In the genomic region with DNA sequence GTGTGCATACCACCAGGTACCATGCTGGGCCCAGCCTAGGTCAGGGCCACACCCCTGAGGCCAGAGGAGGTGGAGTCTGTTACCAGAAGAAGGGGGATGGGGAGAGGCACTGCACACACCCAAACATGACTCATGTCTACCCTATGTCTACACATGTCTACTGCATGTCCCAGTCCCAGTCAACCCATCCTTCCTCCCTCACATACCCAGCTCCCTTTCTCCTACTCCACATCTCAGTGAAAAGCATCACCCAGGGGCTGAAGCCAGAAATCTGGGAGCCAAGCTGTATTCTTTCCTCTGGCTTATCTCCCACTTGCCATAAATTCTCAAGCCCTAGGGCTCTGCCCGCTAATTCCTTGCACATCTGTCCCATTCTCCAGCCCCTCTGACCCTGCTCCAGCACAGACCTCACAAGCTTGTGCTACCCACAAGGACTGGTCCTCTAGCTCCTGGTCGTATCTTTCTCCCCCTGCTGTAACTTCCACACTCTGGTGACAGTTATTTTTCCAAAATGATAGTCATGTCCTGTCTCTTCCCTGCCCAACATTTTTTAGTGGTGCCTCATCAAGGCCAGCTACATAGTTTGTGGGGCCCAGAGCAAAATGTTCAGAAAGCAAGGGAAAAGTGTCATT, we compare ENCODE assay signal across 11 cellular contexts. TPM values are rescaled to one million over a fixed set of nuclear protein-coding genes. Genes with fewer than 3 reads are reported as not detected.
DNase-seq lines count a peak whose midpoint lies in the region; ATAC-seq and TF ChIP-seq lines count a peak whose summit lies in the region.
"Had no signal": no experiment of that assay in that cellular context is flagged by ENCODE, and none has a peak within 500 bp of the region (broad histone marks: within the 10 kb centered on the region; RNA-seq: fewer than 3 reads in every experiment).

No MANE protein-coding gene starts in this region.

- DNase-seq in HPDE6-E6E7 (ENCODE audit: extremely low spot score), result peak; percentile 49
- no peak for DNase-seq in activated naive CD8-positive, alpha-beta T cell treated with anti-CD3 and anti-CD28 coated beads, Interleukin-2, amount 50 U/mL, for 24 hours
- no peak for DNase-seq in hepatocyte (ENCODE audit: low spot score)
- no peak for DNase-seq in upper lobe of left lung
- DNase-seq in NAMALWA (ENCODE audit: low spot score), result no peak
- DNase-seq: activated CD4-positive, alpha-beta T cell treated with anti-CD3 and anti-CD28 coated beads, Interleukin-2, amount 10 ng/mL, durations not matched to agents 7 days and 5 days; left cardiac atrium; spleen had no signal

- H3K9me3 ChIP-seq in hepatocyte (ENCODE audit: low read depth) (no peaks in the 10 kb centered on the region), upper lobe of left lung (no peaks in the 10 kb centered on the region)
- H3K9me3 ChIP-seq: tibial nerve had no signal

- H3K4me1 ChIP-seq in hepatocyte (ENCODE audit: insufficient read depth), result peaks cover 4% of the 10 kb centered on the region
- H3K4me1 ChIP-seq in upper lobe of left lung, result no peaks in the 10 kb centered on the region
- H3K4me1 ChIP-seq: spleen had no signal

- H3K79me2 ChIP-seq in hepatocyte, result no peaks in the 10 kb centered on the region

- H3K36me3 Mint-ChIP-seq in activated naive CD8-positive, alpha-beta T cell treated with anti-CD3 and anti-CD28 coated beads, Interleukin-2, amount 50 U/mL, for 24 hours (ENCODE audit: low read depth), result no peaks in the 10 kb centered on the region

- TF ChIP-seq CTCF in hepatocyte (IDR thresholded peaks at IDR 0.05; ENCODE audit: poor library complexity), result no peak
- TF ChIP-seq CTCF in upper lobe of left lung (IDR thresholded peaks at IDR 0.05), result no peak

- H3K27me3 Mint-ChIP-seq in activated naive CD8-positive, alpha-beta T cell treated with anti-CD3 and anti-CD28 coated beads, Interleukin-2, amount 50 U/mL, for 24 hours, result no peaks in the 10 kb centered on the region
- H3K27me3 Mint-ChIP-seq: activated CD4-positive, alpha-beta T cell treated with anti-CD3 and anti-CD28 coated beads, Interleukin-2, amount 10 ng/mL, durations not matched to agents 7 days and 5 days had no signal

- H3K4me1 Mint-ChIP-seq in activated naive CD8-positive, alpha-beta T cell treated with anti-CD3 and anti-CD28 coated beads, Interleukin-2, amount 50 U/mL, for 24 hours, result peaks cover 7% of the 10 kb centered on the region

- no peaks in the 10 kb centered on the region for H4K20me1 ChIP-seq in hepatocyte (ENCODE audit: insufficient read depth, poor library complexity, severe bottlenecking)

- no peak for TF ChIP-seq POLR2A in upper lobe of left lung (IDR thresholded peaks at IDR 0.05)

- H3K4me2 ChIP-seq in hepatocyte, result no peak overlapping the region

- H3K27ac ChIP-seq in hepatocyte, result peak overlapping the region; percentile 55
- H3K27ac ChIP-seq in upper lobe of left lung, result peak overlapping the region in 1 of 4 donors; percentile 1

- no peak for TF ChIP-seq EP300 in upper lobe of left lung (IDR thresholded peaks at IDR 0.05)

- no peaks in the 10 kb centered on the region for H3K9me3 Mint-ChIP-seq in activated naive CD8-positive, alpha-beta T cell treated with anti-CD3 and anti-CD28 coated beads, Interleukin-2, amount 50 U/mL, for 24 hours
- H3K9me3 Mint-ChIP-seq: activated CD4-positive, alpha-beta T cell treated with anti-CD3 and anti-CD28 coated beads, Interleukin-2, amount 10 ng/mL, durations not matched to agents 7 days and 5 days had no signal

- no peak overlapping the region for H2AFZ ChIP-seq in hepatocyte

- peak; percentile 63 for ATAC-seq in activated naive CD8-positive, alpha-beta T cell treated with anti-CD3 and anti-CD28 coated beads, Interleukin-2, amount 50 U/mL, for 24 hours
- ATAC-seq in upper lobe of left lung (ENCODE audit: low FRiP score in 2 of 2) (peak; percentile 67 to 72), GM18868 (IDR thresholded peaks at IDR 0.05; ENCODE audit: unreplicated experiment) (no peak), GM21529 (IDR thresholded peaks at IDR 0.05; ENCODE audit: unreplicated experiment) (no peak)

- H3K27me3 ChIP-seq in hepatocyte (no peaks in the 10 kb centered on the region), upper lobe of left lung (no peaks in the 10 kb centered on the region)
- H3K27me3 ChIP-seq: spleen, tibial nerve had no signal

- H3K36me3 ChIP-seq in hepatocyte (replicated peaks; ENCODE audit: insufficient read depth, low read depth), result no peaks in the 10 kb centered on the region
- no peaks in the 10 kb centered on the region for H3K36me3 ChIP-seq in upper lobe of left lung
- H3K36me3 ChIP-seq: spleen, tibial nerve had no signal

- H3K27ac Mint-ChIP-seq in activated naive CD8-positive, alpha-beta T cell treated with anti-CD3 and anti-CD28 coated beads, Interleukin-2, amount 50 U/mL, for 24 hours, result no peak overlapping the region
- H3K27ac Mint-ChIP-seq: activated CD4-positive, alpha-beta T cell treated with anti-CD3 and anti-CD28 coated beads, Interleukin-2, amount 10 ng/mL, durations not matched to agents 7 days and 5 days had no signal

- H3K9me2 ChIP-seq in hepatocyte (replicated peaks; ENCODE audit: insufficient read depth), result no peaks in the 10 kb centered on the region

- 50% methylated on average over 2 of the region's 2 CpGs for WGBS in hepatocyte (ENCODE audit: low lambda C conversion rate, missing lambda C conversion rate)
- 74% methylated on average over 2 of the region's 2 CpGs for WGBS in upper lobe of left lung, 2 donors

- no peak overlapping the region for H3K4me3 Mint-ChIP-seq in activated naive CD8-positive, alpha-beta T cell treated with anti-CD3 and anti-CD28 coated beads, Interleukin-2, amount 50 U/mL, for 24 hours
- H3K4me3 Mint-ChIP-seq: activated CD4-positive, alpha-beta T cell treated with anti-CD3 and anti-CD28 coated beads, Interleukin-2, amount 10 ng/mL, durations not matched to agents 7 days and 5 days had no signal

- H3K4me3 ChIP-seq in hepatocyte, result no peak overlapping the region
- no peak overlapping the region for H3K4me3 ChIP-seq in upper lobe of left lung
- H3K4me3 ChIP-seq: spleen, tibial nerve had no signal

RNA-seq across cellular contexts. Expression of a gene that starts 18.0 kb away (rescaled TPM):
- 51.9 and 74.1 TPM in 2 replicates for total RNA-seq in hepatocyte
- 38.2 and 42.2 TPM in 2 replicates for polyA plus RNA-seq in hepatocyte
- total RNA-seq in upper lobe of left lung, result 10 to 100 TPM; 23.8 to 72.3 (median 28.6) TPM

Comparison
In these comparisons a context has a peak if more than half of its experiments do, and no peak if none do; other contexts are left out.
1. ATAC-seq: peak in activated naive CD8-positive, alpha-beta T cell treated with anti-CD3 and anti-CD28 coated beads, Interleukin-2, amount 50 U/mL, for 24 hours (single experiment) and upper lobe of left lung (2 of 2); none in GM18868 (single experiment) and GM21529 (single experiment).